7 cellular contexts compared by ENCODE assay signal in genomic region chr19:58519087-58519354, GRCh38. TPM values are rescaled to one million over a fixed set of nuclear protein-coding genes. Genes with fewer than 3 reads are reported as not detected.
DNase-seq lines count a peak whose midpoint lies in the region; ATAC-seq and TF ChIP-seq lines count a peak whose summit lies in the region.

No MANE protein-coding gene starts in this region.

- peaks cover 55% of the 10 kb centered on the region for H3K36me3 Mint-ChIP-seq in activated T-cell treated with anti-CD3 and anti-CD28 coated beads, Interleukin-2, amount 50 U/mL, for 24 hours (ENCODE audit: low read depth)

- peak; percentile 37 for ATAC-seq in thoracic aorta (ENCODE audit: insufficient number of reproducible peaks, low FRiP score, low read depth)

- peaks cover 15% of the 10 kb centered on the region for H3K4me1 ChIP-seq in NT2/D1 (ENCODE audit: insufficient read depth, insufficient read length)
- H3K4me1 ChIP-seq in esophagus squamous epithelium, result peaks cover 25 to 58% (median 34%) of the 10 kb centered on the region in 3 donors
- peaks cover 17 to 37% of the 10 kb centered on the region in 2 donors for H3K4me1 ChIP-seq in muscle layer of duodenum (ENCODE audit: control insufficient read depth in 1 of 2, insufficient read depth in 2 of 2, low read length in 2 of 2)
- peaks cover 13 to 32% of the 10 kb centered on the region in 2 donors for H3K4me1 ChIP-seq in thoracic aorta (ENCODE audit: control insufficient read depth in 1 of 2, low read depth in 2 of 2)

- TF ChIP-seq CTCF in GM12865 (IDR thresholded peaks at IDR 0.05; ENCODE audit: insufficient read depth, low read depth, low read length, missing control alignments), result peak; percentile 48
- peak in 2 of 6 experiments; percentile 72 to 77 for TF ChIP-seq CTCF in esophagus squamous epithelium (IDR thresholded peaks at IDR 0.05)
- TF ChIP-seq CTCF in thoracic aorta (IDR thresholded peaks at IDR 0.05), result no peak

- H3K4me3 ChIP-seq in GM12865 (ENCODE audit: low read depth, low read length) (peak overlapping the region; percentile 93), NT2/D1 (ENCODE audit: insufficient read length, low read depth) (peak overlapping the region; percentile 59), esophagus squamous epithelium (peak overlapping the region; percentile 78 to 92 (median 80)), muscle layer of duodenum (ENCODE audit: low read depth in 1 of 2, low read length in 2 of 2) (peak overlapping the region; percentile 81 to 89), thoracic aorta (peak overlapping the region; percentile 97)

- H3K27ac ChIP-seq in esophagus squamous epithelium, result peak overlapping the region; percentile 94 to 99 (median 96)
- peak overlapping the region; percentile 97 for H3K27ac ChIP-seq in muscle layer of duodenum (ENCODE audit: low read length)
- H3K27ac ChIP-seq in thoracic aorta, result peak overlapping the region; percentile 94 to 98

- H3K4me1 Mint-ChIP-seq in activated T-cell treated with anti-CD3 and anti-CD28 coated beads, Interleukin-2, amount 50 U/mL, for 24 hours (ENCODE audit: low read depth), result peaks cover 45% of the 10 kb centered on the region

- H3K27me3 Mint-ChIP-seq in activated T-cell treated with anti-CD3 and anti-CD28 coated beads, Interleukin-2, amount 50 U/mL, for 24 hours, result no peaks in the 10 kb centered on the region

- H3K36me3 ChIP-seq in NT2/D1 (ENCODE audit: insufficient read depth, insufficient read length, low read length), result peaks cover 14% of the 10 kb centered on the region
- H3K36me3 ChIP-seq in esophagus squamous epithelium, result peaks cover 0 to 22% (median 14%) of the 10 kb centered on the region in 3 donors
- peaks cover 7 to 19% of the 10 kb centered on the region in 2 donors for H3K36me3 ChIP-seq in muscle layer of duodenum (ENCODE audit: control insufficient read depth in 1 of 2, insufficient read depth in 2 of 2, low read length in 2 of 2)
- H3K36me3 ChIP-seq in thoracic aorta, result peaks cover 21% of the 10 kb centered on the region

- DNase-seq in GM12865 (ENCODE audit: low read depth) (peak; percentile 67), HT1080 (ENCODE audit: low read depth) (peak; percentile 64), NT2/D1 (ENCODE audit: low read depth, low spot score) (no peak), esophagus squamous epithelium (lab: John Stamatoyannopoulos, UW) (no peak), thoracic aorta (ENCODE audit: low spot score) (no peak)
- DNase-seq in activated T-cell treated with anti-CD3 and anti-CD28 coated beads, Interleukin-2, amount 50 U/mL, for 24 hours, result peak; percentile 68

- H3K9me3 ChIP-seq in NT2/D1 (ENCODE audit: insufficient read depth, low read length) (no peaks in the 10 kb centered on the region), esophagus squamous epithelium (no peaks in the 10 kb centered on the region), muscle layer of duodenum (ENCODE audit: control insufficient read depth in 1 of 2, low read length in 2 of 2) (no peaks in the 10 kb centered on the region), thoracic aorta (no peaks in the 10 kb centered on the region)

- no peaks in the 10 kb centered on the region for H3K9me3 Mint-ChIP-seq in activated T-cell treated with anti-CD3 and anti-CD28 coated beads, Interleukin-2, amount 50 U/mL, for 24 hours

- no peak for TF ChIP-seq POLR2A in esophagus squamous epithelium (IDR thresholded peaks at IDR 0.05)

- H3K27ac Mint-ChIP-seq in activated T-cell treated with anti-CD3 and anti-CD28 coated beads, Interleukin-2, amount 50 U/mL, for 24 hours, result peak overlapping the region; percentile 95

- intact Hi-C loops in esophagus squamous epithelium (cut with DNase I), result no loop called here

- WGBS in esophagus squamous epithelium, 2 donors, result 0% methylated on average over 7 of the region's 14 CpGs; no CpG with 5 or more reads in 1 of the 2 donors

- H3K9ac ChIP-seq in NT2/D1 (ENCODE audit: insufficient read length, low read depth), result peak overlapping the region; percentile 80

- H3K27me3 ChIP-seq in NT2/D1 (ENCODE audit: insufficient read depth, insufficient read length), result no peaks in the 10 kb centered on the region
- H3K27me3 ChIP-seq in esophagus squamous epithelium, result no peaks in the 10 kb centered on the region
- no peaks in the 10 kb centered on the region for H3K27me3 ChIP-seq in muscle layer of duodenum (ENCODE audit: low read depth, low read length)
- no peaks in the 10 kb centered on the region for H3K27me3 ChIP-seq in thoracic aorta (replicated peaks; ENCODE audit: insufficient read depth)

- peak overlapping the region; percentile 94 for H3K4me3 Mint-ChIP-seq in activated T-cell treated with anti-CD3 and anti-CD28 coated beads, Interleukin-2, amount 50 U/mL, for 24 hours

RNA-seq across cellular contexts. Expression of gene ZBTB45, which starts 0.6 kb away (rescaled TPM):
- total RNA-seq in HT1080 (2014; rRNA removed; shearing (Covaris generic)), result 9.2 and 12.5 TPM in 2 replicates
- 9.9 and 12.4 TPM in 2 replicates for polyA plus RNA-seq in HT1080 (2015; cell fraction: cytosol; rRNA removed)
- 16.1 and 21.8 TPM in 2 replicates for polyA plus RNA-seq in HT1080 (2015; cell fraction: nucleus; rRNA removed)
- 10 to 100 TPM in 1 of 4 donors, 1 to 10 TPM in 3; 6.9 to 11.1 (median 8.3) TPM for total RNA-seq in esophagus squamous epithelium
- total RNA-seq in thoracic aorta, result 10 to 100 TPM; 10.4 to 10.9 TPM

RNA-seq across cellular contexts. Expression of gene SLC27A5, which starts 7.2 kb away (rescaled TPM):
- total RNA-seq in HT1080 (2014; rRNA removed; shearing (Covaris generic)), result 26.3 and 28.9 TPM in 2 replicates
- 8.6 and 10.7 TPM in 2 replicates for polyA plus RNA-seq in HT1080 (2015; cell fraction: cytosol; rRNA removed)
- polyA plus RNA-seq in HT1080 (2015; cell fraction: nucleus; rRNA removed), result 3.4 and 4.6 TPM in 2 replicates
- total RNA-seq in esophagus squamous epithelium, result 1 to 10 TPM; 1.9 to 5.3 (median 2.6) TPM
- 1 to 10 TPM; 7.1 to 8.5 TPM for total RNA-seq in thoracic aorta

RNA-seq across cellular contexts. Expression of gene TRIM28, which starts 24.8 kb away (rescaled TPM):
- 1,553 and 2,010 TPM in 2 replicates for total RNA-seq in HT1080 (2014; rRNA removed; shearing (Covaris generic))
- polyA plus RNA-seq in HT1080 (2015; cell fraction: cytosol; rRNA removed), result 460 and 462 TPM in 2 replicates
- 815 and 834 TPM in 2 replicates for polyA plus RNA-seq in HT1080 (2015; cell fraction: nucleus; rRNA removed)
- total RNA-seq in esophagus squamous epithelium (100 to 1,000 TPM; 150 to 198 (median 179) TPM), thoracic aorta (100 to 1,000 TPM; 192 to 204 TPM)

RNA-seq across cellular contexts. Expression of gene CHMP2A, which starts 35.9 kb away (rescaled TPM):
- total RNA-seq in HT1080 (2014; rRNA removed; shearing (Covaris generic)), result 98.7 and 107 TPM in 2 replicates
- 161 and 180 TPM in 2 replicates for polyA plus RNA-seq in HT1080 (2015; cell fraction: cytosol; rRNA removed)
- 97.8 and 98.2 TPM in 2 replicates for polyA plus RNA-seq in HT1080 (2015; cell fraction: nucleus; rRNA removed)
- 10 to 100 TPM; 76.5 to 99.5 (median 86.6) TPM for total RNA-seq in esophagus squamous epithelium
- 10 to 100 TPM; 90.3 to 98.8 TPM for total RNA-seq in thoracic aorta

RNA-seq across cellular contexts. Expression of gene UBE2M, which starts 39.4 kb away (rescaled TPM):
- 229 and 237 TPM in 2 replicates for total RNA-seq in HT1080 (2014; rRNA removed; shearing (Covaris generic))
- polyA plus RNA-seq in HT1080 (2015; cell fraction: cytosol; rRNA removed), result 124 and 159 TPM in 2 replicates
- polyA plus RNA-seq in HT1080 (2015; cell fraction: nucleus; rRNA removed), result 83.2 and 89.2 TPM in 2 replicates
- total RNA-seq in esophagus squamous epithelium (10 to 100 TPM; 22.0 to 37.4 (median 24.7) TPM), thoracic aorta (10 to 100 TPM; 17.1 to 18.9 TPM)

Comparison
In these comparisons a context has a peak if more than half of its experiments do, and no peak if none do; other contexts are left out.
1. DNase-seq: peak in GM12865 (single experiment), HT1080 (single experiment) and activated T-cell treated with anti-CD3 and anti-CD28 coated beads, Interleukin-2, amount 50 U/mL, for 24 hours (single experiment); none in NT2/D1 (single experiment), esophagus squamous epithelium (single experiment) and thoracic aorta (single experiment).
2. Peak in every context shown above with its lines, with median percentiles within 50 percentile points of each other: H3K4me3 ChIP-seq and H3K27ac ChIP-seq.